2 cellular contexts compared by ENCODE assay signal in the genomic region with DNA sequence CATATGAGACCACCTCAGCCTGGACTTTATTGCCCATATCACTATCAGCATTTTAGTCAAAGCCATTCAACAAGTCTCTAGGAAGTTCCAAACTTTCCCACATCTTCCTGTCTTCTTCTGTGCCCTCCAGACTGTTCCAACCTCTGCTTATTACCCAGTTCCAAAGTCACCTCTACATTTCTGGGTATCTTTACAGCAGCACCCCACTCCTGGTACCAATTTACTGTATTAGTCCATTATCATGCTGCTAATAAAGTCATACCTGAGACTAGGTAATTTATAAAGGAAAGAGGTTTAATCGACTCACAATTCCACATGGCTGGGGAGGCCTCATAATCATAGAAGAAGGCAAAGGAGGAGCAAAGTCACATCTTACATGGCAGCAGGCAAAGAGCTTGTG. TPM values are rescaled to one million over a fixed set of nuclear protein-coding genes. Genes with fewer than 3 reads are reported as not detected.
"Had no signal": no experiment of that assay in that cellular context is flagged by ENCODE, and none has a peak within 500 bp of the region (broad histone marks: within the 10 kb centered on the region; RNA-seq: fewer than 3 reads in every experiment).

No MANE protein-coding gene starts in this region.

RNA-seq across cellular contexts. Expression of a gene that starts 16.1 kb away (rescaled TPM):
- total RNA-seq: G401, GM12878 had no signal
